8 cellular contexts compared by ENCODE assay signal in genomic region chr13:108217307-108218043, GRCh38. TPM values are rescaled to one million over a fixed set of nuclear protein-coding genes. Genes with fewer than 3 reads are reported as not detected.
A peak's percentile ranks its signal among the peaks of the same experiment; 100 is the strongest.
DNase-seq lines count a peak whose midpoint lies in the region; TF ChIP-seq lines count a peak whose summit lies in the region.
"Not testable (repeated sequence)": the region's sequence is repeated elsewhere in the genome, so short reads cannot be mapped to it uniquely, and the experiment has no call there.

No MANE protein-coding gene starts in this region.

- peak overlapping the region; percentile 93 for H3K27ac Mint-ChIP-seq in T-helper 2 cell treated with Interferon-gamma antibody and Interleukin-4, amounts not matched to agents 5 μg/mL and 100 μg/mL, for 36 hours
- H3K27ac Mint-ChIP-seq in type B pancreatic cell = peak overlapping the region; percentile 96

- peak overlapping the region; percentile 97 for H3K14ac ChIP-seq in trophoblast cell (ENCODE audit: low read length)

- peak overlapping the region; percentile 98 for H4K8ac ChIP-seq in trophoblast cell (ENCODE audit: low read depth, low read length)

- H3K4me3 ChIP-seq in astrocyte of the spinal cord (ENCODE audit: low read depth, low read length) (peak overlapping the region; percentile 71), fibroblast of lung (replicated peaks in 1 of 4; ENCODE audit: control extremely low read depth in 1 of 4, insufficient read depth in 1 of 4, low read depth in 3 of 4, low read length in 4 of 4) (peak overlapping the region; percentile 70 to 89 (median 86)), liver (ENCODE audit: low read depth in 1 of 3, low read length in 3 of 3) (peak overlapping the region; percentile 50 to 100 (median 85)), trophoblast cell (ENCODE audit: low read depth, low read length) (peak overlapping the region; percentile 90)

- not testable (repeated sequence) for H3K36me3 Mint-ChIP-seq in T-helper 2 cell treated with Interferon-gamma antibody and Interleukin-4, amounts not matched to agents 5 μg/mL and 100 μg/mL, for 36 hours (ENCODE audit: low read depth); type B pancreatic cell

- TF ChIP-seq CTCF in astrocyte of the spinal cord (IDR thresholded peaks at IDR 0.05; ENCODE audit: low read depth, low read length); fibroblast of lung (conservative IDR thresholded peaks at IDR 0.05 in 1 of 2, IDR thresholded peaks at IDR 0.05 in 1 of 2; ENCODE audit: low read depth in 1 of 2, low read length in 2 of 2); liver (IDR thresholded peaks at IDR 0.05; ENCODE audit: low read depth, low read length, missing input control); type B pancreatic cell (conservative IDR thresholded peaks at IDR 0.05): not testable (repeated sequence)

- H3K27me3 ChIP-seq in fibroblast of lung (ENCODE audit: control insufficient read depth, insufficient read depth, low read length); liver (ENCODE audit: control insufficient read depth in 4 of 4, insufficient read depth in 4 of 4, low read length in 3 of 4); trophoblast cell (ENCODE audit: insufficient read depth, low read length): not testable (repeated sequence)

- not testable (repeated sequence) for H3K9me3 Mint-ChIP-seq in T-helper 2 cell treated with Interferon-gamma antibody and Interleukin-4, amounts not matched to agents 5 μg/mL and 100 μg/mL, for 36 hours; type B pancreatic cell

- H3K27ac ChIP-seq in KOPT-K1 (ENCODE audit: low read depth, low read length, poor library complexity, severe bottlenecking) (peak overlapping the region; percentile 96), fibroblast of lung (ENCODE audit: insufficient read depth, low read length) (peak overlapping the region; percentile 96), liver (ENCODE audit: low read depth in 1 of 2, low read length in 2 of 2) (peak overlapping the region; percentile 55 to 85), trophoblast cell (ENCODE audit: low read depth, low read length) (peak overlapping the region; percentile 31)

- H3K36me3 ChIP-seq in KOPT-K1 (ENCODE audit: insufficient read depth, low read length); fibroblast of lung (ENCODE audit: control insufficient read depth, insufficient read depth, low read length); liver (ENCODE audit: control insufficient read depth in 4 of 4, insufficient read depth in 3 of 4, low read depth in 1 of 4, low read length in 3 of 4); trophoblast cell (ENCODE audit: control insufficient read depth in 1 of 2, insufficient read depth in 2 of 2, low read length in 2 of 2): not testable (repeated sequence)

- H3K79me2 ChIP-seq in fibroblast of lung (ENCODE audit: control insufficient read depth, insufficient read depth, low read length) (peaks cover 36% of the 10 kb centered on the region), trophoblast cell (ENCODE audit: control insufficient read depth, insufficient read depth, low read length, poor library complexity) (peaks cover 10% of the 10 kb centered on the region)

- H3K27me3 Mint-ChIP-seq in T-helper 2 cell treated with Interferon-gamma antibody and Interleukin-4, amounts not matched to agents 5 μg/mL and 100 μg/mL, for 36 hours (ENCODE audit: low read depth); type B pancreatic cell: not testable (repeated sequence)

- H2BK12ac ChIP-seq in trophoblast cell (ENCODE audit: low read length) = not testable (repeated sequence)

- H3K79me1 ChIP-seq in trophoblast cell (ENCODE audit: low read length) = not testable (repeated sequence)

- peak; percentile 9 for DNase-seq in DMS53 (lab: John Stamatoyannopoulos, UW)
- not testable (repeated sequence) for DNase-seq in T-helper 2 cell treated with Interferon-gamma antibody and Interleukin-4, amounts not matched to agents 5 μg/mL and 100 μg/mL, for 36 hours (ENCODE audit: low spot score); astrocyte of the spinal cord (ENCODE audit: low read depth, low spot score); fibroblast of lung (ENCODE audit: low read depth in 2 of 2); trophoblast cell; type B pancreatic cell (ENCODE audit: extremely low spot score, unreplicated experiment)

- H3K9ac ChIP-seq in fibroblast of lung (ENCODE audit: insufficient read depth, low read length) = peak overlapping the region; percentile 96
- peak overlapping the region; percentile 82 to 89 for H3K9ac ChIP-seq in liver (ENCODE audit: low read depth in 1 of 2, low read length in 2 of 2)
- peak overlapping the region; percentile 89 for H3K9ac ChIP-seq in trophoblast cell (ENCODE audit: low read length)

- not testable (repeated sequence) for H3K4me1 ChIP-seq in fibroblast of lung (ENCODE audit: control insufficient read depth, extremely low read depth, insufficient read depth, low read length); trophoblast cell (ENCODE audit: control insufficient read depth in 1 of 2, insufficient read depth in 2 of 2, low read length in 2 of 2)
- H3K4me1 ChIP-seq in liver (ENCODE audit: control insufficient read depth in 4 of 4, insufficient read depth in 4 of 4, low read length in 3 of 4) = peaks cover 7 to 45% (median 25%) of the 10 kb centered on the region in 4 donors

- H3K18ac ChIP-seq in trophoblast cell (ENCODE audit: low read length) = not testable (repeated sequence)

- H4K12ac ChIP-seq in trophoblast cell (ENCODE audit: low read depth, low read length) = peak overlapping the region; percentile 97

- not testable (repeated sequence) for H4K20me1 ChIP-seq in fibroblast of lung (ENCODE audit: control insufficient read depth, extremely low read depth, insufficient read depth, low read length)

- H3K23ac ChIP-seq in trophoblast cell (ENCODE audit: low read length) = not testable (repeated sequence)

- H3K4me2 ChIP-seq in fibroblast of lung (ENCODE audit: extremely low read depth, insufficient read depth, low read length) (peak overlapping the region; percentile 95), trophoblast cell (ENCODE audit: low read length) (peak overlapping the region; percentile 65)

- not testable (repeated sequence) for TF ChIP-seq RAD21 in liver (IDR thresholded peaks at IDR 0.05)

- peak overlapping the region; percentile 90 for H3K4ac ChIP-seq in trophoblast cell (ENCODE audit: low read depth, low read length)

- peaks cover 43% of the 10 kb centered on the region for H3K4me1 Mint-ChIP-seq in T-helper 2 cell treated with Interferon-gamma antibody and Interleukin-4, amounts not matched to agents 5 μg/mL and 100 μg/mL, for 36 hours (ENCODE audit: low read depth)
- H3K4me1 Mint-ChIP-seq in type B pancreatic cell (ENCODE audit: unreplicated experiment) = peaks cover 34% of the 10 kb centered on the region

- WGBS in liver = 70% methylated on average over 27 of the region's 27 CpGs
- WGBS in trophoblast cell (ENCODE audit: extremely low coverage, insufficient coverage, insufficient read length) = no CpG with 5 or more reads among the region's 27 CpGs

- peak overlapping the region; percentile 93 for H3K4me3 Mint-ChIP-seq in T-helper 2 cell treated with Interferon-gamma antibody and Interleukin-4, amounts not matched to agents 5 μg/mL and 100 μg/mL, for 36 hours
- H3K4me3 Mint-ChIP-seq in type B pancreatic cell = peak overlapping the region; percentile 94

- H4K91ac ChIP-seq in trophoblast cell (ENCODE audit: low read depth, low read length) = peak overlapping the region; percentile 78

- in situ Hi-C loops in astrocyte of the spinal cord (cut with HindIII; ENCODE audit: low sequenced_read_pairs) = not testable (repeated sequence)

- not testable (repeated sequence) for H2BK120ac ChIP-seq in trophoblast cell (ENCODE audit: insufficient read depth, low read length, poor library complexity)

- H2AFZ ChIP-seq in fibroblast of lung (ENCODE audit: low read length) (peak overlapping the region; percentile 99), trophoblast cell (ENCODE audit: insufficient read depth, low read length, poor library complexity) (peak overlapping the region; percentile 87)

- H2BK5ac ChIP-seq in trophoblast cell (ENCODE audit: low read depth, low read length, poor library complexity) = peak overlapping the region; percentile 61

- not testable (repeated sequence) for H3K9me3 ChIP-seq in KOPT-K1 (ENCODE audit: insufficient read depth, low read length, poor library complexity, severe bottlenecking); fibroblast of lung (ENCODE audit: control insufficient read depth, insufficient read depth, low read depth, low read length); liver (ENCODE audit: control insufficient read depth in 4 of 4, low read length in 3 of 4); trophoblast cell (ENCODE audit: insufficient read depth, low read depth, low read length)

- peak overlapping the region; percentile 21 for H2AK5ac ChIP-seq in trophoblast cell (ENCODE audit: low read length)

RNA-seq across cellular contexts. Expression of gene ABHD13, which starts 0.7 kb away (rescaled TPM):
- total RNA-seq in fibroblast of lung (7.1 and 7.7 TPM in 2 replicates), liver (10 to 100 TPM in 1 of 2 donors, 1 to 10 TPM in 1; 7.8 to 10.3 TPM), type B pancreatic cell (ENCODE audit: low replicate concordance) (9.0 and 12.0 TPM in 2 replicates)
- polyA plus RNA-seq in fibroblast of lung (7.2 and 9.7 TPM in 2 replicates), liver (1 to 10 TPM; 3.6 to 5.8 TPM)
- 4.5 and 5.8 TPM in 2 replicates for polyA plus RNA-seq in fibroblast of lung (2012)
- polyA minus RNA-seq in fibroblast of lung (ENCODE audit: low replicate concordance) = 0.12 and 0.19 TPM in 2 replicates
- 5.6 and 5.7 TPM in 2 replicates for polyA plus RNA-seq in trophoblast cell (2013)

RNA-seq across cellular contexts. Expression of gene LIG4, which starts 2.1 kb away (rescaled TPM):
- total RNA-seq in fibroblast of lung (7.7 and 11.6 TPM in 2 replicates), liver (1 to 10 TPM; 6.2 to 9.5 TPM), type B pancreatic cell (ENCODE audit: low replicate concordance) (8.7 and 10.0 TPM in 2 replicates)
- polyA plus RNA-seq in fibroblast of lung (7.8 and 9.4 TPM in 2 replicates), liver (1 to 10 TPM; 4.3 TPM)
- 5.6 and 6.8 TPM in 2 replicates for polyA plus RNA-seq in fibroblast of lung (2012)
- polyA minus RNA-seq in fibroblast of lung (ENCODE audit: low replicate concordance) = 0.59 and 1.2 TPM in 2 replicates
- 7.3 and 7.5 TPM in 2 replicates for polyA plus RNA-seq in trophoblast cell (2013)

RNA-seq across cellular contexts. Expression of gene TNFSF13B, which starts 52.0 kb away (rescaled TPM):
- 4.8 and 5.4 TPM in 2 replicates for total RNA-seq in fibroblast of lung
- 1.5 and 1.8 TPM in 2 replicates for polyA plus RNA-seq in fibroblast of lung
- 1.3 and 2.7 TPM in 2 replicates for polyA plus RNA-seq in fibroblast of lung (2012)
- not detected in 2 replicates for polyA minus RNA-seq in fibroblast of lung (ENCODE audit: low replicate concordance)
- total RNA-seq in liver = 10 to 100 TPM in 1 of 2 donors, 1 to 10 TPM in 1; 5.8 to 11.6 TPM
- 1 to 10 TPM; 1.8 to 3.4 TPM for polyA plus RNA-seq in liver
- 0.52 and 1.1 TPM in 2 replicates for polyA plus RNA-seq in trophoblast cell (2013)
- total RNA-seq in type B pancreatic cell (ENCODE audit: low replicate concordance) = 0.45 and 1.8 TPM in 2 replicates

Comparison
In these comparisons a context has a peak if more than half of its experiments do, and no peak if none do; other contexts are left out.
1. H3K27ac ChIP-seq: peak in every context shown above with its lines; median percentile 96 in KOPT-K1; 96 in fibroblast of lung; 70 in liver; 31 in trophoblast cell.